22 cellular contexts compared by ENCODE assay signal in the genomic region with DNA sequence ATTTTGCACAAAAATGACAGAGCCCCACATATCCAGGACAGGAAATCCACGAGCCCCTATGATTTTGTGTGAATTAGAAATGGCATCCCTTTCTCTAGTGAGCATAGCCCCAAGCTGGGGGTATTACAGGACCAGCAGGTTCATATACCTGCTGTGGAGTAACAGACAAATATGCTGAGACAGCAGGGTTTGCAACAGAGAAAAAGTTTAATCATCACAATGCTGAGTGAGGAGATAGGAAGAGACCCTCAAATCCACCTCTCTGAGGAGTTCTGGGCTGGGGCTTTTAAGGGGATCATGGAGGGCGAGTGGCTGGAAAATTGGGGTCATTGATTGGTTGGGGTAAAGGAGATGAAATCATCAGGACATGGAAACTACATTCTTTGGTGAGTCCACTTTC.
"Had no signal": no experiment of that assay in that cellular context is flagged by ENCODE, and none has a peak within 500 bp of the region (broad histone marks: within the 10 kb centered on the region; RNA-seq: fewer than 3 reads in every experiment).

No MANE protein-coding gene starts in this region.

- ATAC-seq: T-cell had no signal

- H3K4me3 Mint-ChIP-seq: T-cell; T-helper 1 cell treated with Interleukin-12 subunit alpha and Interleukin-12 subunit beta and Interleukin-4 antibody, amounts not matched to agents 30 μg/mL and 1 μg/mL, for 36 hours had no signal

- H3K27ac Mint-ChIP-seq: T-cell; T-helper 1 cell treated with Interleukin-12 subunit alpha and Interleukin-12 subunit beta and Interleukin-4 antibody, amounts not matched to agents 30 μg/mL and 1 μg/mL, for 36 hours had no signal

- H3K27ac ChIP-seq: RWPE1 had no signal

- DNase-seq: KBM-7, MV-4-11, NCI-H1048, NCI-H1105, NCI-H1417, NCI-H1436 treated with DMSO at 0.1 percent for 48 hours, NCI-H1694, NCI-H187 treated with DMSO at 0.1 percent for 48 hours, NCI-H2029 treated with DMSO at 0.1 percent for 48 hours, NCI-H2171 treated with DMSO at 0.1 percent for 48 hours, NCI-H2227 treated with DMSO at 0.1 percent for 48 hours, NCI-H446, NCI-H510A, NCI-H524 treated with DMSO at 0.1 percent for 48 hours, NCI-H69, NCI-H774, SHP77, SK-N-SH, SW 1271, T-cell had no signal

- H3K9me3 ChIP-seq: SK-N-SH had no signal
